Comparison of ENCODE assay signal across 8 cellular contexts in the genomic region with DNA sequence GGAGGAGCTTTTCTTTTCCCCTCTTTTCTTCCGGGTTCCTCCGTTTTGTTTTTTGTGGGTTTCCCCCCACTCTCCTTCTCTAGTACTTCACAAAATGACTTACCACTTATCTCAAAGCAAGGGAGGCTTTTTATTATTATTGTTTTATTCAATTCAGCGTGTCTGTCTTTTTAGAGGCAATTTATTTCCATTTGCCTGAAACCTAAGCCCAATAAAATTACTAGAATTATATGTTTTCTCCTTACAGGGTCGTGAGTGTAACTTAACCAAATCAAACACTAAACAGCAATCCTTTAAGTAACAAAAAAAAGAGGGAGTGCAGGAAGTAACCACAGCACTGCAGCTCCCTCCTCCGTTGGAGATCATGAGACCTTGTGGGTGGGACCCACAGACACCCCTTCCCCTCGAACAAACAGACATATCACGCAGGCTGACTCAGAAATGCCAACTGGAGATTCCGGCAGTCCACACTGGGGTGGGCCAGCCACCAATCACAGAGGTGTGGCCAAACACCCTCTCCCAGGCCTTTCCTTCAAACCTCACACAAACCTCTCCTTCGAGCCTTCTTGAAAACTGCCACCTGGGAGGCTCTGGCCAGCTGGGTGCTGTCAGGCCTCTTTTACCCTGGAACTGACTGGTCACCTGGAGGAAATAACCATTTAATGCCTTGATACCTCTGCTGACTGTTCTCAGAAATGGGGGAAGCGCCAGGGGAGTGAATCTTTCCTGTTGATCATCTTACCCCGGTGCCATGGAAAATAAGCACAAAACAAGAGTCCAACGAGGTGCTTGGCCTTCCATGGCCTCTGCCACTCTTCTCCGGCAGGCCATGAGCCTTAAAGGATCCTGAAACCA.
DNase-seq lines count a peak whose midpoint lies in the region; ATAC-seq, FAIRE-seq and TF ChIP-seq lines count a peak whose summit lies in the region.

No MANE protein-coding gene starts in this region.

- H3K9ac ChIP-seq in HepG2 (ENCODE audit: insufficient read depth, low read depth, low read length) (no peak overlapping the region), mucosa of rectum (ENCODE audit: low read depth in 1 of 2, low read length in 2 of 2) (peak overlapping the region; percentile 88)

- no peak for TF ChIP-seq POLR2A in right lobe of liver (IDR thresholded peaks at IDR 0.05)
- TF ChIP-seq POLR2A in HepG2 (IDR thresholded peaks at IDR 0.05; ENCODE audit: insufficient read depth in 1 of 2, low read depth in 2 of 2, low read length in 2 of 2): no peak
- TF ChIP-seq POLR2A in uterus (IDR thresholded peaks at IDR 0.05): no peak

- DNase-seq in right lobe of liver (no peak), HepG2 (ENCODE audit: low spot score) (no peak), uterus (no peak), NCI-H82 treated with DMSO at 0.1 percent for 48 hours (lab: John Stamatoyannopoulos, UW; ENCODE audit: unreplicated experiment) (no peak)
- DNase-seq in central memory CD8-positive, alpha-beta T cell (ENCODE audit: low spot score in 2 of 2): no peak

- ATAC-seq in right lobe of liver: no peak
- no peak for ATAC-seq in HepG2
- ATAC-seq in central memory CD8-positive, alpha-beta T cell (replicated peaks; ENCODE audit: extremely low read depth, poor library complexity, severe bottlenecking): no peak
- no peak for ATAC-seq in HG02642 (IDR thresholded peaks at IDR 0.05; ENCODE audit: poor library complexity, unreplicated experiment)
- ATAC-seq in HG02678 (IDR thresholded peaks at IDR 0.05; ENCODE audit: unreplicated experiment): no peak

- TF ChIP-seq CTCF in right lobe of liver (IDR thresholded peaks at IDR 0.05): no peak
- TF ChIP-seq CTCF in HepG2 (CRISPR knock-in tag; IDR thresholded peaks at IDR 0.05): no peak
- TF ChIP-seq CTCF in uterus (IDR thresholded peaks at IDR 0.05): no peak

- H4K20me1 ChIP-seq in HepG2 (ENCODE audit: insufficient read depth, low read length): no peaks in the 10 kb centered on the region

- intact Hi-C loops in right lobe of liver (cut with DNase I) (no loop called here), HepG2 (cut with micrococcal nuclease; ENCODE audit: unreplicated experiment) (no loop called here), uterus (cut with DNase I; ENCODE audit: low total_unique reads) (no loop called here)

- no peak overlapping the region for H3K4me2 ChIP-seq in HepG2 (ENCODE audit: low read depth, low read length)

- POLR2A ChIA-PET in HepG2 (lab: Yijun Ruan, JAX): no interaction called here

- no peaks in the 10 kb centered on the region for H3K36me3 Mint-ChIP-seq in central memory CD8-positive, alpha-beta T cell (ENCODE audit: insufficient read depth)

- H3K9me3 Mint-ChIP-seq in central memory CD8-positive, alpha-beta T cell: no peaks in the 10 kb centered on the region

- peaks cover 51% of the 10 kb centered on the region for H3K27me3 Mint-ChIP-seq in central memory CD8-positive, alpha-beta T cell

- no peaks in the 10 kb centered on the region for H3K79me2 ChIP-seq in HepG2 (ENCODE audit: insufficient read depth, low read length)

- CTCF ChIA-PET in HepG2 (lab: Yijun Ruan, JAX; ENCODE audit: low intra/inter-chr PET ratio, low total read pairs): no interaction called here

- no peak overlapping the region for H2AFZ ChIP-seq in HepG2 (ENCODE audit: low read length)

- no peaks in the 10 kb centered on the region for H3K9me3 ChIP-seq in right lobe of liver
- no peaks in the 10 kb centered on the region for H3K9me3 ChIP-seq in HepG2 (ENCODE audit: low read length)
- H3K9me3 ChIP-seq in mucosa of rectum (ENCODE audit: control insufficient read depth in 2 of 2, low read length in 2 of 2): no peaks in the 10 kb centered on the region
- no peaks in the 10 kb centered on the region for H3K9me3 ChIP-seq in uterus

- FAIRE-seq in HepG2 (lab: Jason Lieb, UNC): no peak

- no TSS peak for BruUV-seq in HepG2 (replicated peaks; lab: Mats Ljungman, UMichigan)

- WGBS in right lobe of liver (ENCODE audit: insufficient coverage, low coverage, low lambda C conversion rate, missing lambda C conversion rate): 58% methylated on average over 11 of the region's 13 CpGs
- 55% methylated on average over 12 of the region's 13 CpGs for WGBS in HepG2 (ENCODE audit: low lambda C conversion rate)

- H3K4me1 ChIP-seq in right lobe of liver (peaks cover 0 to 15% (median 0%) of the 10 kb centered on the region in 4 donors), HepG2 (ENCODE audit: insufficient read depth, low read length) (no peaks in the 10 kb centered on the region; the same call in 1 of the 2 replicates), mucosa of rectum (ENCODE audit: control insufficient read depth in 2 of 2, insufficient read depth in 2 of 2, low read length in 2 of 2) (peaks cover 64 to 71% of the 10 kb centered on the region in 2 donors), uterus (no peaks in the 10 kb centered on the region)

- H3K4me3 Mint-ChIP-seq in central memory CD8-positive, alpha-beta T cell: peak overlapping the region; percentile 40

- TF ChIP-seq RAD21 in HepG2 (CRISPR knock-in tag; IDR thresholded peaks at IDR 0.05): no peak

- no peak for TF ChIP-seq EP300 in HepG2 (IDR thresholded peaks at IDR 0.05; ENCODE audit: low read depth in 2 of 2, low read length in 2 of 2)
- no peak for TF ChIP-seq EP300 in HepG2 (CRISPR knock-in tag; IDR thresholded peaks at IDR 0.05; ENCODE audit: borderline replicate concordance)

- H3K27me3 ChIP-seq in right lobe of liver: no peaks in the 10 kb centered on the region
- H3K27me3 ChIP-seq in HepG2 (ENCODE audit: control insufficient read depth in 1 of 2, insufficient read depth in 2 of 2, low read length in 2 of 2): peaks cover 7 to 51% of the 10 kb centered on the region in 2 experiments; a peak in 4 of 5 replicates
- peaks cover 0 to 13% of the 10 kb centered on the region in 2 donors for H3K27me3 ChIP-seq in mucosa of rectum (ENCODE audit: control insufficient read depth in 2 of 2, insufficient read depth in 2 of 2, low read length in 2 of 2)
- no peaks in the 10 kb centered on the region for H3K27me3 ChIP-seq in uterus

- no peaks in the 10 kb centered on the region for H3K36me3 ChIP-seq in right lobe of liver
- H3K36me3 ChIP-seq in HepG2 (replicated peaks in 1 of 2; ENCODE audit: control insufficient read depth in 1 of 2, insufficient read depth in 2 of 2, low read length in 2 of 2): no peaks in the 10 kb centered on the region
- no peaks in the 10 kb centered on the region for H3K36me3 ChIP-seq in mucosa of rectum (ENCODE audit: control insufficient read depth in 2 of 2, insufficient read depth in 2 of 2, low read length in 2 of 2)
- H3K36me3 ChIP-seq in uterus: no peaks in the 10 kb centered on the region

- no peak overlapping the region for H3K27ac Mint-ChIP-seq in central memory CD8-positive, alpha-beta T cell (ENCODE audit: low read depth)

- no peaks in the 10 kb centered on the region for H3K4me1 Mint-ChIP-seq in central memory CD8-positive, alpha-beta T cell

- H3K4me3 ChIP-seq in right lobe of liver (peak overlapping the region; percentile 58 to 65 (median 64)), HepG2 (replicated peaks in 1 of 3; ENCODE audit: insufficient read depth in 1 of 3, low read depth in 2 of 3, low read length in 3 of 3) (no peak overlapping the region), mucosa of rectum (ENCODE audit: low read length in 2 of 2) (peak overlapping the region; percentile 71 to 81), uterus (peak overlapping the region; percentile 29 to 77)

- in situ Hi-C loops in HepG2 (cut with HindIII; ENCODE audit: extremely low pct_ligation_motif_present, low pct_unique_long_range_greater_than_20kb): no loop called here

- H3K27ac ChIP-seq in right lobe of liver (no peak overlapping the region), HepG2 (ENCODE audit: extremely low read length, insufficient read depth, low read length) (no peak overlapping the region), mucosa of rectum (ENCODE audit: low read depth in 2 of 2, low read length in 2 of 2) (peak overlapping the region; percentile 88 to 95), uterus (no peak overlapping the region)

TF ChIP-seq in HepG2, 621 proteins besides CTCF, POLR2A, EP300 and RAD21 (continues in another document):
- TF ChIP-seq ZNF20 (CRISPR knock-in tag; IDR thresholded peaks at IDR 0.05) (no peak), ZNF101 (CRISPR knock-in tag; IDR thresholded peaks at IDR 0.05; ENCODE audit: borderline replicate concordance, low read depth) (no peak), ZNF552 (CRISPR knock-in tag; IDR thresholded peaks at IDR 0.05; ENCODE audit: borderline replicate concordance) (no peak), ZNF296 (CRISPR knock-in tag; conservative IDR thresholded peaks at IDR 0.05) (no peak), MBD4 (IDR thresholded peaks at IDR 0.05; ENCODE audit: borderline replicate concordance, low read length) (no peak)
- TF ChIP-seq, protein P1, sequence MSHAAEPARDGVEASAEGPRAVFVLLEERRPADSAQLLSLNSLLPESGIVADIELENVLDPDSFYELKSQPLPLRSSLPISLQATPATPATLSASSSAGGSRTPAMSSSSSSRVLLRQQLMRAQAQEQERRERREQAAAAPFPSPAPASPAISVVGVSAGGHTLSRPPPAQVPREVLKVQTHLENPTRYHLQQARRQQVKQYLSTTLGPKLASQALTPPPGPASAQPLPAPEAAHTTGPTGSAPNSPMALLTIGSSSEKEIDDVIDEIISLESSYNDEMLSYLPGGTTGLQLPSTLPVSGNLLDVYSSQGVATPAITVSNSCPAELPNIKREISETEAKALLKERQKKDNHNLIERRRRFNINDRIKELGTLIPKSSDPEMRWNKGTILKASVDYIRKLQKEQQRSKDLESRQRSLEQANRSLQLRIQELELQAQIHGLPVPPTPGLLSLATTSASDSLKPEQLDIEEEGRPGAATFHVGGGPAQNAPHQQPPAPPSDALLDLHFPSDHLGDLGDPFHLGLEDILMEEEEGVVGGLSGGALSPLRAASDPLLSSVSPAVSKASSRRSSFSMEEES (CRISPR knock-in tag; IDR thresholded peaks at IDR 0.05): no peak

Comparison
In these comparisons a context has a peak if more than half of its experiments do, and no peak if none do; other contexts are left out.
1. H3K4me3 ChIP-seq: peak in right lobe of liver (3 of 3), mucosa of rectum (2 of 2) and uterus (2 of 2); none in HepG2 (0 of 3).
2. H3K27ac ChIP-seq: peak in mucosa of rectum (2 of 2); none in right lobe of liver (0 of 3), HepG2 (single experiment) and uterus (0 of 2).